In genomic region chr21:43367859-43368258, GRCh38 we compare ENCODE assay signal across 20 cellular contexts. TPM values are rescaled to one million over a fixed set of nuclear protein-coding genes. Genes with fewer than 3 reads are reported as not detected.
DNase-seq lines count a peak whose midpoint lies in the region; ATAC-seq, FAIRE-seq and TF ChIP-seq lines count a peak whose summit lies in the region.
"Had no signal": no experiment of that assay in that cellular context is flagged by ENCODE, and none has a peak within 500 bp of the region (broad histone marks: within the 10 kb centered on the region; RNA-seq: fewer than 3 reads in every experiment).

No MANE protein-coding gene starts in this region.

- H3K36me3 ChIP-seq in HepG2 (replicated peaks in 1 of 2; ENCODE audit: control insufficient read depth in 1 of 2, insufficient read depth in 2 of 2, low read length in 2 of 2), result no peaks in the 10 kb centered on the region
- H3K36me3 ChIP-seq: Peyer's patch, SJSA1 had no signal

- TF ChIP-seq CTCF in natural killer cell (IDR thresholded peaks at IDR 0.05) (no peak), RWPE1 (conservative IDR thresholded peaks at IDR 0.05; ENCODE audit: low read depth) (no peak), HepG2 (CRISPR knock-in tag; IDR thresholded peaks at IDR 0.05) (no peak)

- H3K27me3 Mint-ChIP-seq in natural killer cell treated with Interleukin-12 subunit alpha and Interleukin-12 subunit beta and Interleukin-15 and Interleukin-18, amount 100 ng/mL, for 72 hours, result peaks cover 0 to 2% of the 10 kb centered on the region in 2 donors
- peaks cover 0 to 2% of the 10 kb centered on the region in 2 donors for H3K27me3 Mint-ChIP-seq in natural killer cell (ENCODE audit: low read depth in 2 of 2)
- peaks cover 5% of the 10 kb centered on the region for H3K27me3 Mint-ChIP-seq in activated T-helper 1 cell treated with anti-CD3 and anti-CD28 coated beads, Interleukin-12 subunit alpha, Interleukin-12 subunit beta, Interleukin-2, Interleukin-4 antibody, amounts not matched to agents 30 ng/mL and 10 ng/mL and 1 ng/mL, durations not matched to agents 14 hours and 24 hours and 36 hours (ENCODE audit: insufficient read depth)

- intact Hi-C loops in natural killer cell (cut with micrococcal nuclease) (no loop called here), HepG2 (cut with micrococcal nuclease; ENCODE audit: unreplicated experiment) (no loop called here)
- intact Hi-C loops in activated T-helper 1 cell treated with anti-CD3 and anti-CD28 coated beads, Interleukin-12 subunit alpha, Interleukin-12 subunit beta, Interleukin-2, Interleukin-4 antibody, amounts not matched to agents 30 ng/mL and 10 ng/mL and 1 ng/mL, durations not matched to agents 14 hours and 24 hours and 36 hours (cut with micrococcal nuclease), result loop anchor here (10.0 kb wide), 1 partner anchor 277 kb away; no protein-coding TSS in a partner anchor

- no peaks in the 10 kb centered on the region for H3K9me3 Mint-ChIP-seq in natural killer cell treated with Interleukin-12 subunit alpha and Interleukin-12 subunit beta and Interleukin-15 and Interleukin-18, amount 100 ng/mL, for 72 hours
- H3K9me3 Mint-ChIP-seq in natural killer cell, result no peaks in the 10 kb centered on the region
- H3K9me3 Mint-ChIP-seq in activated T-helper 1 cell treated with anti-CD3 and anti-CD28 coated beads, Interleukin-12 subunit alpha, Interleukin-12 subunit beta, Interleukin-2, Interleukin-4 antibody, amounts not matched to agents 30 ng/mL and 10 ng/mL and 1 ng/mL, durations not matched to agents 14 hours and 24 hours and 36 hours, result no peaks in the 10 kb centered on the region
- H3K9me3 Mint-ChIP-seq: CD4-positive, alpha-beta memory T cell had no signal

- H3K36me3 Mint-ChIP-seq in natural killer cell treated with Interleukin-12 subunit alpha and Interleukin-12 subunit beta and Interleukin-15 and Interleukin-18, amount 100 ng/mL, for 72 hours, result no peaks in the 10 kb centered on the region
- no peaks in the 10 kb centered on the region for H3K36me3 Mint-ChIP-seq in natural killer cell
- H3K36me3 Mint-ChIP-seq in activated T-helper 1 cell treated with anti-CD3 and anti-CD28 coated beads, Interleukin-12 subunit alpha, Interleukin-12 subunit beta, Interleukin-2, Interleukin-4 antibody, amounts not matched to agents 30 ng/mL and 10 ng/mL and 1 ng/mL, durations not matched to agents 14 hours and 24 hours and 36 hours (ENCODE audit: low read depth), result no peaks in the 10 kb centered on the region
- H3K36me3 Mint-ChIP-seq: CD4-positive, alpha-beta memory T cell had no signal

- H3K4me1 ChIP-seq in HepG2 (ENCODE audit: insufficient read depth, low read length), result peaks cover 45% of the 10 kb centered on the region
- H3K4me1 ChIP-seq: Caco-2 had no signal

- no peaks in the 10 kb centered on the region for H3K79me2 ChIP-seq in HepG2 (ENCODE audit: insufficient read depth, low read length)

- peak; percentile 44 for DNase-seq in natural killer cell treated with Interleukin-12 subunit alpha and Interleukin-12 subunit beta and Interleukin-15 and Interleukin-18, amount 100 ng/mL, for 72 hours (ENCODE audit: low spot score)
- no peak for DNase-seq in natural killer cell
- no peak for DNase-seq in RWPE1 (ENCODE audit: low spot score)
- no peak for DNase-seq in HepG2 (ENCODE audit: low spot score)
- DNase-seq in NCI-H82 (lab: John Stamatoyannopoulos, UW), result no peak
- DNase-seq in SW480 (ENCODE audit: low spot score), result no peak
- DNase-seq in activated T-helper 1 cell treated with anti-CD3 and anti-CD28 coated beads, Interleukin-12 subunit alpha, Interleukin-12 subunit beta, Interleukin-2, Interleukin-4 antibody, amounts not matched to agents 30 ng/mL and 10 ng/mL and 1 ng/mL, durations not matched to agents 14 hours and 24 hours and 36 hours (ENCODE audit: low spot score), result no peak
- DNase-seq: Caco-2, DND-41, H9, KG1, NCI-H1436, NCI-H187 treated with DMSO at 0.1 percent for 48 hours, NCI-H510A, NCI-H748 treated with DMSO at 0.1 percent for 48 hours, Peyer's patch had no signal

- peaks cover 8 to 75% of the 10 kb centered on the region in 2 experiments; a peak in 4 of 5 replicates for H3K27me3 ChIP-seq in HepG2 (ENCODE audit: control insufficient read depth in 1 of 2, insufficient read depth in 2 of 2, low read length in 2 of 2)
- H3K27me3 ChIP-seq: Peyer's patch, SJSA1 had no signal

- no peaks in the 10 kb centered on the region for H4K20me1 ChIP-seq in HepG2 (ENCODE audit: insufficient read depth, low read length)

- no peak overlapping the region for H3K9ac ChIP-seq in HepG2 (ENCODE audit: insufficient read depth, low read depth, low read length)

- no peaks in the 10 kb centered on the region for H3K9me3 ChIP-seq in HepG2 (ENCODE audit: low read length)
- H3K9me3 ChIP-seq: A549, Caco-2, Peyer's patch, SJSA1 had no signal

- CTCF ChIA-PET in RWPE1 (lab: Yijun Ruan, JAX), result no interaction called here
- CTCF ChIA-PET in HepG2 (lab: Yijun Ruan, JAX; ENCODE audit: low intra/inter-chr PET ratio, low total read pairs), result no interaction called here

- no peak for FAIRE-seq in HepG2 (lab: Jason Lieb, UNC)
- FAIRE-seq: A549, GM12891 had no signal

- no peak overlapping the region for H3K27ac Mint-ChIP-seq in natural killer cell treated with Interleukin-12 subunit alpha and Interleukin-12 subunit beta and Interleukin-15 and Interleukin-18, amount 100 ng/mL, for 72 hours
- no peak overlapping the region for H3K27ac Mint-ChIP-seq in natural killer cell
- no peak overlapping the region for H3K27ac Mint-ChIP-seq in activated T-helper 1 cell treated with anti-CD3 and anti-CD28 coated beads, Interleukin-12 subunit alpha, Interleukin-12 subunit beta, Interleukin-2, Interleukin-4 antibody, amounts not matched to agents 30 ng/mL and 10 ng/mL and 1 ng/mL, durations not matched to agents 14 hours and 24 hours and 36 hours

- no peak overlapping the region for H2AFZ ChIP-seq in HepG2 (ENCODE audit: low read length)

- no TSS peak for BruUV-seq in HepG2 (replicated peaks; lab: Mats Ljungman, UMichigan)

- ATAC-seq in natural killer cell treated with Interleukin-12 subunit alpha and Interleukin-12 subunit beta and Interleukin-15 and Interleukin-18, amount 100 ng/mL, for 72 hours, result no peak
- ATAC-seq in natural killer cell (no peak), HepG2 (no peak)
- ATAC-seq: A549 had no signal

- no peak overlapping the region for H3K4me3 Mint-ChIP-seq in natural killer cell treated with Interleukin-12 subunit alpha and Interleukin-12 subunit beta and Interleukin-15 and Interleukin-18, amount 100 ng/mL, for 72 hours
- H3K4me3 Mint-ChIP-seq in natural killer cell, result no peak overlapping the region
- no peak overlapping the region for H3K4me3 Mint-ChIP-seq in activated T-helper 1 cell treated with anti-CD3 and anti-CD28 coated beads, Interleukin-12 subunit alpha, Interleukin-12 subunit beta, Interleukin-2, Interleukin-4 antibody, amounts not matched to agents 30 ng/mL and 10 ng/mL and 1 ng/mL, durations not matched to agents 14 hours and 24 hours and 36 hours
- H3K4me3 Mint-ChIP-seq: CD4-positive, alpha-beta memory T cell; H9 had no signal

- in situ Hi-C loops in HepG2 (cut with HindIII; ENCODE audit: extremely low pct_ligation_motif_present, low pct_unique_long_range_greater_than_20kb), result no loop called here

- no peak for TF ChIP-seq RAD21 in HepG2 (CRISPR knock-in tag; IDR thresholded peaks at IDR 0.05)

- H3K4me1 Mint-ChIP-seq in natural killer cell treated with Interleukin-12 subunit alpha and Interleukin-12 subunit beta and Interleukin-15 and Interleukin-18, amount 100 ng/mL, for 72 hours (ENCODE audit: low read depth in 2 of 2), result peaks cover 8% of the 10 kb centered on the region in 2 donors
- peaks cover 5 to 6% of the 10 kb centered on the region in 2 donors for H3K4me1 Mint-ChIP-seq in natural killer cell
- H3K4me1 Mint-ChIP-seq in activated T-helper 1 cell treated with anti-CD3 and anti-CD28 coated beads, Interleukin-12 subunit alpha, Interleukin-12 subunit beta, Interleukin-2, Interleukin-4 antibody, amounts not matched to agents 30 ng/mL and 10 ng/mL and 1 ng/mL, durations not matched to agents 14 hours and 24 hours and 36 hours (ENCODE audit: low read depth), result peaks cover 3% of the 10 kb centered on the region

- no peak overlapping the region for H3K4me3 ChIP-seq in HepG2 (replicated peaks in 1 of 3; ENCODE audit: insufficient read depth in 1 of 3, low read depth in 2 of 3, low read length in 3 of 3)
- H3K4me3 ChIP-seq: A549, Peyer's patch, SJSA1 had no signal

- POLR2A ChIA-PET in RWPE1 (lab: Yijun Ruan, JAX; ENCODE audit: low non-redundant PET) (no interaction called here), HepG2 (lab: Yijun Ruan, JAX) (no interaction called here)

- no peak overlapping the region for H3K4me2 ChIP-seq in HepG2 (ENCODE audit: low read depth, low read length)
- H3K4me2 ChIP-seq: A549 had no signal

- TF ChIP-seq POLR2A in HepG2 (IDR thresholded peaks at IDR 0.05; ENCODE audit: insufficient read depth in 1 of 2, low read depth in 2 of 2, low read length in 2 of 2), result no peak

- TF ChIP-seq EP300 in HepG2 (IDR thresholded peaks at IDR 0.05; ENCODE audit: low read depth in 2 of 2, low read length in 2 of 2) (no peak), HepG2 (CRISPR knock-in tag; IDR thresholded peaks at IDR 0.05; ENCODE audit: borderline replicate concordance) (no peak)

- H3K27ac ChIP-seq in RWPE1 (peak overlapping the region; percentile 64), HepG2 (ENCODE audit: extremely low read length, insufficient read depth, low read length) (no peak overlapping the region)
- H3K27ac ChIP-seq: Peyer's patch, SJSA1 had no signal

- 18% methylated on average over 3 of the region's 4 CpGs for WGBS in HepG2 (ENCODE audit: low lambda C conversion rate)

RNA-seq across cellular contexts. Expression of gene SIK1, which starts 59.1 kb away (rescaled TPM):
- 10 to 100 TPM in 1 of 2 donors, 1 to 10 TPM in 1; 2.6 to 16.0 TPM for total RNA-seq in natural killer cell treated with Interleukin-12 subunit alpha and Interleukin-12 subunit beta and Interleukin-15 and Interleukin-18, amount 100 ng/mL, for 72 hours
- total RNA-seq in natural killer cell (100 to 1,000 TPM; 201 to 382 (median 203) TPM), HepG2 (2016; rRNA removed; fragmentation: Illumina TruSeq; extraction: Trizol) (4.5 and 5.2 TPM in 2 replicates)
- 0.71 and 1.2 TPM in 2 replicates for total RNA-seq in HepG2 (2016; cell fraction: cytosol; rRNA removed; fragmentation: Illumina TruSeq; extraction: Trizol; ENCODE audit: low read depth)
- 2.8 and 6.2 TPM in 2 replicates for total RNA-seq in HepG2 (2016; cell fraction: insoluble cytoplasmic fraction; rRNA removed; fragmentation: Illumina TruSeq; extraction: Trizol)
- 1.0 and 1.7 TPM in 2 replicates for total RNA-seq in HepG2 (2016; cell fraction: membrane; rRNA removed; fragmentation: Illumina TruSeq; extraction: Trizol)
- 8.3 and 8.9 TPM in 2 replicates for total RNA-seq in HepG2 (2016; cell fraction: nucleus; rRNA removed; fragmentation: Illumina TruSeq; extraction: Trizol)
- 11.8 and 14.5 TPM in 2 replicates for polyA plus RNA-seq in HepG2 (2011; rRNA removed)
- polyA plus RNA-seq in HepG2 (2011; cell fraction: cytosol; rRNA removed), result 2.2 and 3.7 TPM in 2 replicates
- polyA plus RNA-seq in HepG2 (2011; cell fraction: nucleus; rRNA removed), result 16.5 and 19.0 TPM in 2 replicates
- 13.7 and 16.8 TPM in 2 replicates for polyA plus RNA-seq in HepG2 (2012)
- polyA plus RNA-seq in HepG2 (2016; cell fraction: cytosol; fragmentation: Illumina TruSeq; extraction: Trizol; ENCODE audit: low read depth), result 0.21 and 0.24 TPM in 2 replicates
- 1.5 and 2.8 TPM in 2 replicates for polyA plus RNA-seq in HepG2 (2016; cell fraction: insoluble cytoplasmic fraction; fragmentation: Illumina TruSeq; extraction: Trizol; ENCODE audit: low read depth)
- polyA plus RNA-seq in HepG2 (2016; cell fraction: membrane; fragmentation: Illumina TruSeq; extraction: Trizol; ENCODE audit: low read depth), result 0.62 and 0.91 TPM in 2 replicates
- polyA plus RNA-seq in HepG2 (2016; cell fraction: nucleus; fragmentation: Illumina TruSeq; extraction: Trizol; ENCODE audit: insufficient read depth, low read depth), result 20.9 and 35.5 TPM in 2 replicates
- polyA minus RNA-seq in HepG2 (2011; rRNA and poly(A)+ RNA removed; ENCODE audit: low replicate concordance), result 12.8 and 71.6 TPM in 2 replicates
- 14.9 and 19.3 TPM in 2 replicates for polyA minus RNA-seq in HepG2 (2011; cell fraction: cytosol; rRNA and poly(A)+ RNA removed)
- 15.5 and 29.5 TPM in 2 replicates for polyA minus RNA-seq in HepG2 (2011; cell fraction: nucleus; rRNA and poly(A)+ RNA removed)
- 5.5 and 8.6 TPM in 2 replicates for total RNA-seq in activated T-helper 1 cell treated with anti-CD3 and anti-CD28 coated beads, Interleukin-12 subunit alpha, Interleukin-12 subunit beta, Interleukin-2, Interleukin-4 antibody, amounts not matched to agents 30 ng/mL and 10 ng/mL and 1 ng/mL, durations not matched to agents 14 hours and 24 hours and 36 hours
- polyA plus RNA-seq: CD4-positive, alpha-beta memory T cell had no signal

Comparison
In these comparisons a context has a peak if more than half of its experiments do, and no peak if none do; other contexts are left out.
1. RNA of gene SIK1, which starts 59.1 kb away (total RNA-seq): 201 to 382 TPM in natural killer cell; 2.6 to 16.0 TPM in natural killer cell treated with Interleukin-12 subunit alpha and Interleukin-12 subunit beta and Interleukin-15 and Interleukin-18, amount 100 ng/mL, for 72 hours, 5.5 to 8.6 TPM in activated T-helper 1 cell treated with anti-CD3 and anti-CD28 coated beads, Interleukin-12 subunit alpha, Interleukin-12 subunit beta, Interleukin-2, Interleukin-4 antibody, amounts not matched to agents 30 ng/mL and 10 ng/mL and 1 ng/mL, durations not matched to agents 14 hours and 24 hours and 36 hours and 0.71 to 8.9 TPM in HepG2; every median in the first group is over 10 times any median in the second.